20 cellular contexts compared by ENCODE assay signal in the genomic region with DNA sequence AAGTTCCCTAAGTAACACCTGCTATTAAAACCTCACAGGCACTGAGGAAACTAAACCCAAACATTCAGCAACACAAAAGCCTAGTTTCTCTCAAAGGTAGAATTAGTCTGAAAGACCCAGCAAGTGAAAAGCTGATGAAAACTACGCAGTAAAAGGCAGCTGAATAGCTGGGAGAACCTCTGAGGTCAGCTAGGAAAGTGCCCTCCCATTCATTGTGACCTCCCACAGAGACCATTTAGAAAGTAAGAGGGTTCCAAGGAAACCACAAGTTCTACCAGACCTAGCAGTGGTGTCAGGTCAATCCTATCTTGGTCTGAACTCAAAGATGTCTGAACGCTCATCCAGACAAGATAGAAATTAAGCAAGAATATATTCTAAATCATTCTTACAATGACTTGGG.
DNase-seq lines count a peak whose midpoint lies in the region; ATAC-seq and TF ChIP-seq lines count a peak whose summit lies in the region.
"Had no signal": no experiment of that assay in that cellular context is flagged by ENCODE, and none has a peak within 500 bp of the region (broad histone marks: within the 10 kb centered on the region; RNA-seq: fewer than 3 reads in every experiment).

No MANE protein-coding gene starts in this region.

- no peaks in the 10 kb centered on the region for H3K27me3 ChIP-seq in ectodermal cell (ENCODE audit: control insufficient read depth, insufficient read depth, low read length, poor library complexity, severe bottlenecking)
- H3K27me3 ChIP-seq in ovary, result no peaks in the 10 kb centered on the region
- H3K27me3 ChIP-seq: BE2C had no signal

- H3K4me1 Mint-ChIP-seq in activated T-cell treated with anti-CD3 and anti-CD28 coated beads, Interleukin-2, amount 50 U/mL, for 4 hours (ENCODE audit: low read depth), result peaks cover 11% of the 10 kb centered on the region

- H3K4me3 Mint-ChIP-seq in activated T-cell treated with anti-CD3 and anti-CD28 coated beads, Interleukin-2, amount 50 U/mL, for 4 hours, result no peak overlapping the region
- H3K4me3 Mint-ChIP-seq: CD8-positive, alpha-beta T cell; HFFc6; T-helper 1 cell treated with Interleukin-12 subunit alpha and Interleukin-12 subunit beta and Interleukin-4 antibody, amounts not matched to agents 30 μg/mL and 1 μg/mL, for 36 hours had no signal

- CTCF ChIA-PET in HEK293 (lab: Yijun Ruan, JAX), result no interaction called here

- TF ChIP-seq EP300 in ovary (IDR thresholded peaks at IDR 0.05), result no peak

- 29 to 38% methylated on average over 2 of the region's 2 CpGs for WGBS in ectodermal cell, 2 experiments
- WGBS in ovary, 3 donors, result 88 to 98% (median 94%) methylated on average over 2 of the region's 2 CpGs

- H3K4me1 ChIP-seq in HEK293 (ENCODE audit: control insufficient read depth, insufficient read depth, low read length) (no peaks in the 10 kb centered on the region; the same call in 1 of the 2 replicates), ectodermal cell (ENCODE audit: control insufficient read depth, insufficient read depth, low read length) (peaks cover 25% of the 10 kb centered on the region), ovary (ENCODE audit: insufficient read depth) (no peaks in the 10 kb centered on the region)

- TF ChIP-seq POLR2A in NB4 (IDR thresholded peaks at IDR 0.05; ENCODE audit: extremely low read depth, insufficient read length) (no peak), ovary (IDR thresholded peaks at IDR 0.05) (no peak)

- peak; percentile 72 for ATAC-seq in sciatic nerve
- ATAC-seq in activated T-cell treated with anti-CD3 and anti-CD28 coated beads, Interleukin-2, amount 50 U/mL, for 4 hours, result no peak
- ATAC-seq: CD8-positive, alpha-beta T cell; HepG2; Panc1 had no signal

- H3K36me3 ChIP-seq in HEK293 (ENCODE audit: control insufficient read depth in 2 of 2, insufficient read depth in 1 of 2, low read length in 2 of 2) (peaks cover 0 to 7% of the 10 kb centered on the region in 2 experiments; a peak in 1 of 3 replicates), ectodermal cell (ENCODE audit: control insufficient read depth, insufficient read depth, low read length) (peaks cover 13% of the 10 kb centered on the region), ovary (no peaks in the 10 kb centered on the region)
- H3K36me3 ChIP-seq: BE2C had no signal

- H3K9me3 Mint-ChIP-seq in activated T-cell treated with anti-CD3 and anti-CD28 coated beads, Interleukin-2, amount 50 U/mL, for 4 hours, result peaks cover 9% of the 10 kb centered on the region

- H3K27ac ChIP-seq in HEK293 (ENCODE audit: extremely low read depth, low read depth, low read length) (no peak overlapping the region), ectodermal cell (ENCODE audit: insufficient read depth, low read depth, low read length, poor library complexity, severe bottlenecking) (peak overlapping the region; percentile 73), ovary (no peak overlapping the region)

- intact Hi-C loops in sciatic nerve (cut with DNase I), result no loop called here
- intact Hi-C loops in ovary (cut with DNase I), result no loop called here

- TF ChIP-seq CTCF in HEK293 (tag by site-specific recombination; IDR thresholded peaks at IDR 0.05), result no peak
- no peak for TF ChIP-seq CTCF in NB4 (IDR thresholded peaks at IDR 0.05; ENCODE audit: low read depth, low read length)
- no peak for TF ChIP-seq CTCF in ovary (IDR thresholded peaks at IDR 0.05)

- DNase-seq in NB4 (ENCODE audit: low read depth) (peak; percentile 9), sciatic nerve (ENCODE audit: low spot score) (no peak), ovary (no peak), cerebellar nuclear complex (lab: John Stamatoyannopoulos, UW) (no peak)
- DNase-seq in activated T-cell treated with anti-CD3 and anti-CD28 coated beads, Interleukin-2, amount 50 U/mL, for 4 hours, result no peak
- DNase-seq: BE2C; CD8-positive, alpha-beta T cell; HFFc6; Kasumi-1; NCI-H1417 treated with DMSO at 0.1 percent for 48 hours; NCI-H2029; NCI-H226; NCI-H526 treated with DMSO at 0.1 percent for 48 hours; Right ventricle myocardium superior; SK-N-SH had no signal

- POLR2A ChIA-PET in HEK293 (lab: Yijun Ruan, JAX), result no interaction called here

- H3K9me3 ChIP-seq in HEK293 (ENCODE audit: control insufficient read depth, insufficient read depth, low read depth, low read length) (no peaks in the 10 kb centered on the region), ectodermal cell (ENCODE audit: control insufficient read depth, low read length) (peaks cover 4% of the 10 kb centered on the region), ovary (peaks cover 0 to 8% of the 10 kb centered on the region in 2 donors)
- H3K9me3 ChIP-seq: BE2C, SK-N-SH had no signal

- peaks cover 30% of the 10 kb centered on the region for H3K36me3 Mint-ChIP-seq in activated T-cell treated with anti-CD3 and anti-CD28 coated beads, Interleukin-2, amount 50 U/mL, for 4 hours (ENCODE audit: insufficient read depth)

- no peaks in the 10 kb centered on the region for H3K27me3 Mint-ChIP-seq in activated T-cell treated with anti-CD3 and anti-CD28 coated beads, Interleukin-2, amount 50 U/mL, for 4 hours (ENCODE audit: low read depth)

- no peak overlapping the region for H3K4me3 ChIP-seq in HEK293 (ENCODE audit: low read depth, low read length)
- no peak overlapping the region for H3K4me3 ChIP-seq in NB4 (ENCODE audit: low read depth, low read length)
- no peak overlapping the region for H3K4me3 ChIP-seq in ectodermal cell (ENCODE audit: insufficient read depth, low read depth, low read length)
- H3K4me3 ChIP-seq in ovary, result no peak overlapping the region

TF ChIP-seq in HEK293, 187 proteins besides CTCF, POLR2A, EP300 and RAD21:
- TF ChIP-seq, protein P1, sequence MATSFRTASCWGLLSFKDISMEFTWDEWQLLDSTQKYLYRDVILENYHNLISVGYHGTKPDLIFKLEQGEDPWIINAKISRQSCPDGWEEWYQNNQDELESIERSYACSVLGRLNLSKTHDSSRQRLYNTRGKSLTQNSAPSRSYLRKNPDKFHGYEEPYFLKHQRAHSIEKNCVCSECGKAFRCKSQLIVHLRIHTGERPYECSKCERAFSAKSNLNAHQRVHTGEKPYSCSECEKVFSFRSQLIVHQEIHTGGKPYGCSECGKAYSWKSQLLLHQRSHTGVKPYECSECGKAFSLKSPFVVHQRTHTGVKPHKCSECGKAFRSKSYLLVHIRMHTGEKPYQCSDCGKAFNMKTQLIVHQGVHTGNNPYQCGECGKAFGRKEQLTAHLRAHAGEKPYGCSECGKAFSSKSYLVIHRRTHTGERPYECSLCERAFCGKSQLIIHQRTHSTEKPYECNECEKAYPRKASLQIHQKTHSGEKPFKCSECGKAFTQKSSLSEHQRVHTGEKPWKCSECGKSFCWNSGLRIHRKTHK (tag by site-specific recombination; IDR thresholded peaks at IDR 0.05), result no peak
- TF ChIP-seq ZNF548 (tag by site-specific recombination; IDR thresholded peaks at IDR 0.05) (no peak), ZNF2 (tag by site-specific recombination; IDR thresholded peaks at IDR 0.05) (no peak), ZNF510 (tag by site-specific recombination; IDR thresholded peaks at IDR 0.05; ENCODE audit: insufficient replicate concordance) (no peak), ZNF148 (tag by site-specific recombination; IDR thresholded peaks at IDR 0.05; ENCODE audit: borderline replicate concordance) (no peak), GLIS2 (tag by site-specific recombination; IDR thresholded peaks at IDR 0.05) (no peak), TCF7L2 (IDR thresholded peaks at IDR 0.05; ENCODE audit: borderline replicate concordance, low read depth, low read length) (no peak), GLIS1 (tag by site-specific recombination; IDR thresholded peaks at IDR 0.05) (peak; percentile 58), PRDM1 (tag by site-specific recombination; IDR thresholded peaks at IDR 0.05) (0 out of 2 replicates have a peak, but pooled peaks have one; percentile 21)
